1 cellular context compared by ENCODE assay signal in the genomic region with DNA sequence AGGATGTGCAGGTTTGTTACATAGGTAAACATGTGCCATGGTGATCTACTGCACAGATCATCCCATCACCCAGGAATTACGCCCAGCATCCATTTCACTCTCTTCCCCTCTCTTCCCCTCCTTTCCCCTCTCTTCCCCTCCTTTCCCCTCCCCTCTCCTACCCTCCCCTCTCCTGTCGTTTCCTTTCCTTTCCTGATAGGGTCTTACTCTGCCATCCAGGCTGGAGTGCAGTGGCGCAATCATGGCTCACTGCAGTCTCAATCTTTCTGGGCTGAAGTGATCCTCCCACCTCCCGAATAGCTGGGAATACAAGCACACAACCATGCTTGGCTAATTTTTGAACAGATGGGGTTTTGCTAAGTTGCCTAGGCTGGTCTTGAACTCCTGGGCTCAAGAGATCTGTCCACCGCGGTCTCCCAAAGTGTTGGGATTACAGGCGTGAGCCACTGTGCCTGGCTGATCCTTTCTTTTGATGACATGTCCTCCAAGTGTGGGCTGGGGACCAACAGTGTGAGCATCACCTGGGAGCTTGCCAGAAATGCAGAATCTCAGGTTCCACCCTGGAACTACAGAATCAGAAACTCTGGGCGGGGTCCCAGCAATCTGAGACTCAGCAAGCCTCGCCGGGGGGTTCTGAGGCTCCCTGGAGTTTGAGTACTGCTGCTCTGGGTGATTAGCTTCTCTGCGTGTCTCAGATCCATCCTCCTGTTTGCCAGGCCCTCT.
TF ChIP-seq lines count a peak whose summit lies in the region.

No MANE protein-coding gene starts in this region.

TF ChIP-seq in HepG2, 621 proteins besides CTCF, POLR2A, EP300 and RAD21:
- TF ChIP-seq ZNF101 (CRISPR knock-in tag; IDR thresholded peaks at IDR 0.05; ENCODE audit: borderline replicate concordance, low read depth) (no peak), ZBTB7B (CRISPR knock-in tag; IDR thresholded peaks at IDR 0.05) (no peak), MTF1 (CRISPR knock-in tag; IDR thresholded peaks at IDR 0.05) (no peak), FOSL2 (CRISPR knock-in tag; IDR thresholded peaks at IDR 0.05) (no peak), HNRNPL (IDR thresholded peaks at IDR 0.05; ENCODE audit: low read depth, low read length) (no peak), CENPX (CRISPR knock-in tag; IDR thresholded peaks at IDR 0.05) (no peak), PCBP2 (optimal IDR thresholded peaks at IDR 0.05; ENCODE audit: low read depth, low read length, poor library complexity, severe bottlenecking) (peak; percentile 40), ZNF547 (CRISPR knock-in tag; IDR thresholded peaks at IDR 0.05) (no peak)
- TF ChIP-seq, protein P1, sequence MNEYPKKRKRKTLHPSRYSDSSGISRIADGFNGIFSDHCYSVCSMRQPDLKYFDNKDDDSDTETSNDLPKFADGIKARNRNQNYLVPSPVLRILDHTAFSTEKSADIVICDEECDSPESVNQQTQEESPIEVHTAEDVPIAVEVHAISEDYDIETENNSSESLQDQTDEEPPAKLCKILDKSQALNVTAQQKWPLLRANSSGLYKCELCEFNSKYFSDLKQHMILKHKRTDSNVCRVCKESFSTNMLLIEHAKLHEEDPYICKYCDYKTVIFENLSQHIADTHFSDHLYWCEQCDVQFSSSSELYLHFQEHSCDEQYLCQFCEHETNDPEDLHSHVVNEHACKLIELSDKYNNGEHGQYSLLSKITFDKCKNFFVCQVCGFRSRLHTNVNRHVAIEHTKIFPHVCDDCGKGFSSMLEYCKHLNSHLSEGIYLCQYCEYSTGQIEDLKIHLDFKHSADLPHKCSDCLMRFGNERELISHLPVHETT (CRISPR knock-in tag; conservative IDR thresholded peaks at IDR 0.05), result no peak
